8 cellular contexts compared by ENCODE assay signal in genomic region chr9:127877566-127877998, GRCh38. TPM values are rescaled to one million over a fixed set of nuclear protein-coding genes. Genes with fewer than 3 reads are reported as not detected.
DNase-seq lines count a peak whose midpoint lies in the region; TF ChIP-seq lines count a peak whose summit lies in the region.

Gene AK1, minus strand, starts transcription at chr9:127877675. Its CDS starts 3,058 bp downstream, at chr9:127874617.

- in situ Hi-C loops in mammary epithelial cell (cut with MboI; ENCODE audit: low sequenced_read_pairs in 2 of 2) (no loop called here), GM13977 (cut with MboI; ENCODE audit: low pct_unique_long_range_greater_than_20kb, low sequenced_read_pairs, unreplicated experiment) (no loop called here)

- H3K36me3 ChIP-seq in mammary epithelial cell (ENCODE audit: insufficient read depth, low read length) = no peaks in the 10 kb centered on the region
- no peaks in the 10 kb centered on the region for H3K36me3 ChIP-seq in iPS-20b (ENCODE audit: insufficient read depth, low read depth, low read length)

- TF ChIP-seq CTCF in mammary epithelial cell (conservative IDR thresholded peaks at IDR 0.05 in 1 of 2, IDR thresholded peaks at IDR 0.05 in 1 of 2; ENCODE audit: extremely low read depth in 1 of 2, insufficient read depth in 1 of 2, low read depth in 1 of 2, low read length in 2 of 2) (no peak), GM13977 (IDR thresholded peaks at IDR 0.05; ENCODE audit: extremely low read depth, insufficient read depth, missing control alignments) (no peak)

- H3K27me3 ChIP-seq in mammary epithelial cell (ENCODE audit: insufficient read depth, low read length) (no peaks in the 10 kb centered on the region), iPS-20b (ENCODE audit: insufficient read depth, low read length) (peaks cover 12% of the 10 kb centered on the region; the same call in 1 of the 2 replicates)

- H3K4me3 ChIP-seq in mammary epithelial cell (replicated peaks in 1 of 3; ENCODE audit: insufficient read depth in 1 of 3, low read depth in 2 of 3, low read length in 3 of 3) = peak within 1 kb of the TSS; percentile 44 to 60 (median 53)
- peak within 1 kb of the TSS; percentile 74 for H3K4me3 ChIP-seq in iPS-20b (ENCODE audit: low read length)

- H3K79me2 ChIP-seq in mammary epithelial cell (ENCODE audit: insufficient read depth, low read length) = peaks cover 3% of the 10 kb centered on the region

- DNase-seq in T-helper 1 cell (no peak), NCI-H69 (lab: John Stamatoyannopoulos, UW) (peak; percentile 87), mammary epithelial cell (peak; percentile 34), retina (peak; percentile 79), GM13977 (ENCODE audit: low spot score) (no peak)
- no peak for DNase-seq in stimulated activated CD4-positive, alpha-beta T cell treated with anti-CD3 and anti-CD28 coated beads, Interleukin-2, amount 100 ng/mL, for 24 hours

- 0% methylated on average over 1 of the region's 44 CpGs for WGBS in mammary epithelial cell (ENCODE audit: low coverage, missing lambda C conversion rate)

- dilution Hi-C loops in mammary epithelial cell (cut with HindIII; ENCODE audit: low sequenced_read_pairs) = no loop called here

- H4K20me1 ChIP-seq in mammary epithelial cell (ENCODE audit: insufficient read depth, low read length) = no peaks in the 10 kb centered on the region

- peak within 1 kb of the TSS; percentile 100 for H2AFZ ChIP-seq in mammary epithelial cell (ENCODE audit: low read depth, low read length)

- peak within 1 kb of the TSS; percentile 94 for H3K4me2 ChIP-seq in mammary epithelial cell (ENCODE audit: insufficient read depth, low read depth, low read length)

- intact Hi-C loops in T-helper 1 cell treated with Interleukin-12 subunit alpha and Interleukin-12 subunit beta and Interleukin-4 antibody, amounts not matched to agents 30 ng/mL and 1 ng/mL, for 36 hours (cut with micrococcal nuclease) = no loop called here
- intact Hi-C loops in mammary epithelial cell (cut with micrococcal nuclease) = no loop called here

- peak within 1 kb of the TSS; percentile 40 for H3K9ac ChIP-seq in mammary epithelial cell (ENCODE audit: insufficient read depth, low read length)
- peak within 1 kb of the TSS; percentile 63; the same call in 1 of the 2 replicates for H3K9ac ChIP-seq in iPS-20b (ENCODE audit: low read depth, low read length)

- H3K9me3 ChIP-seq in mammary epithelial cell (replicated peaks; ENCODE audit: insufficient read depth, low read length) (no peaks in the 10 kb centered on the region), iPS-20b (ENCODE audit: insufficient read depth, low read depth, low read length) (no peaks in the 10 kb centered on the region)

- BruUV-seq in mammary epithelial cell (replicated peaks; lab: Mats Ljungman, UMichigan) = no TSS peak

- peak within 1 kb of the TSS; percentile 22 for H3K27ac ChIP-seq in mammary epithelial cell (ENCODE audit: insufficient read depth, low read depth, low read length)
- H3K27ac ChIP-seq in iPS-20b (ENCODE audit: low read length) = no peak within 1 kb of the TSS

- peaks cover 41% of the 10 kb centered on the region for H3K4me1 ChIP-seq in mammary epithelial cell (ENCODE audit: insufficient read depth, low read length)
- no peaks in the 10 kb centered on the region for H3K4me1 ChIP-seq in iPS-20b (ENCODE audit: insufficient read depth, low read length)

- CTCF ChIA-PET in mammary epithelial cell (lab: Charles Lee; ENCODE audit: low non-redundant PET) = no interaction called here

RNA-seq across cellular contexts. Expression of gene AK1, which starts in this region (rescaled TPM):
- 58.5 and 60.2 TPM in 2 replicates for total RNA-seq in T-helper 1 cell treated with Interleukin-12 subunit alpha and Interleukin-12 subunit beta and Interleukin-4 antibody, amounts not matched to agents 30 ng/mL and 1 ng/mL, for 36 hours
- total RNA-seq in mammary epithelial cell = 10 to 100 TPM; 42.0 to 57.9 TPM
- 65.8 TPM for polyA plus RNA-seq in mammary epithelial cell
- polyA minus RNA-seq in mammary epithelial cell = 52.1 TPM

Comparison
In these comparisons a context has a peak if more than half of its experiments do, and no peak if none do; other contexts are left out.
1. DNase-seq: peak in NCI-H69 (single experiment), mammary epithelial cell (single experiment) and retina (single experiment); none in T-helper 1 cell (0 of 5), stimulated activated CD4-positive, alpha-beta T cell treated with anti-CD3 and anti-CD28 coated beads, Interleukin-2, amount 100 ng/mL, for 24 hours (0 of 2) and GM13977 (single experiment).